22 cellular contexts compared by ENCODE assay signal in genomic region chr16:68366062-68366461, GRCh38. TPM values are rescaled to one million over a fixed set of nuclear protein-coding genes. Genes with fewer than 3 reads are reported as not detected.
A peak's percentile ranks its signal among the peaks of the same experiment; 100 is the strongest.
DNase-seq lines count a peak whose midpoint lies in the region; ATAC-seq, FAIRE-seq and TF ChIP-seq lines count a peak whose summit lies in the region.
"Had no signal": no experiment of that assay in that cellular context is flagged by ENCODE, and none has a peak within 500 bp of the region (broad histone marks: within the 10 kb centered on the region; RNA-seq: fewer than 3 reads in every experiment).

No MANE protein-coding gene starts in this region.

- H4K20me1 ChIP-seq in HepG2 (ENCODE audit: insufficient read depth, low read length) = no peaks in the 10 kb centered on the region

- H3K4me3 Mint-ChIP-seq in dendritic cell treated with granulocyte-macrophage colony-stimulating factor and Interleukin-4, amounts not matched to agents 40 ng/mL and 50 ng/mL, for 4 days = no peak overlapping the region
- H3K4me3 Mint-ChIP-seq in activated CD4-positive, alpha-beta memory T cell treated with anti-CD3 and anti-CD28 coated beads for 36 hours = no peak overlapping the region

- CTCF ChIA-PET in HepG2 (lab: Yijun Ruan, JAX; ENCODE audit: low intra/inter-chr PET ratio, low total read pairs) = no interaction called here
- CTCF ChIA-PET in activated CD4-positive, alpha-beta memory T cell treated with anti-CD3 and anti-CD28 coated beads for 36 hours (lab: Charles Lee) = interaction anchor here (0.8 to 2.6 kb wide), 4 partner anchors 9 to 146 kb away, joined by 3 to 7 read pairs (median 4); no protein-coding TSS in a partner anchor

- H3K79me2 ChIP-seq in HepG2 (ENCODE audit: insufficient read depth, low read length) = no peaks in the 10 kb centered on the region

- DNase-seq in HepG2 (ENCODE audit: low spot score) = no peak
- DNase-seq in right lobe of liver = no peak
- peak; percentile 76 for DNase-seq in NCI-H524 treated with DMSO at 0.1 percent for 48 hours (lab: John Stamatoyannopoulos, UW)
- no peak for DNase-seq in AG08395 (ENCODE audit: low spot score)
- DNase-seq in activated CD4-positive, alpha-beta memory T cell treated with anti-CD3 and anti-CD28 coated beads for 36 hours = no peak
- no peak for DNase-seq in mucosa of gallbladder (ENCODE audit: low spot score)
- DNase-seq: Caco-2; CD4-positive, CD25-positive, alpha-beta regulatory T cell; DMS79 treated with DMSO at 0.1 percent for 48 hours; GM23248; MV-4-11; NCI-H1417; NCI-H1930; NCI-H446; NCI-H774; SHP77 had no signal

- WGBS in HepG2 (ENCODE audit: low lambda C conversion rate) = 35% methylated on average over 8 of the region's 8 CpGs
- 35% methylated on average over 2 of the region's 8 CpGs for WGBS in right lobe of liver (ENCODE audit: insufficient coverage, low coverage, low lambda C conversion rate, missing lambda C conversion rate)

- H3K9ac ChIP-seq in HepG2 (ENCODE audit: insufficient read depth, low read depth, low read length) = no peak overlapping the region
- H3K9ac ChIP-seq: GM23248 had no signal

- no peaks in the 10 kb centered on the region for H3K9me3 Mint-ChIP-seq in dendritic cell treated with granulocyte-macrophage colony-stimulating factor and Interleukin-4, amounts not matched to agents 40 ng/mL and 50 ng/mL, for 4 days
- H3K9me3 Mint-ChIP-seq in activated CD4-positive, alpha-beta memory T cell treated with anti-CD3 and anti-CD28 coated beads for 36 hours = no peaks in the 10 kb centered on the region
- H3K9me3 Mint-ChIP-seq: CD4-positive, CD25-positive, alpha-beta regulatory T cell had no signal

- ATAC-seq in HepG2 (no peak), right lobe of liver (no peak), GM18505 (IDR thresholded peaks at IDR 0.05; ENCODE audit: unreplicated experiment) (no peak)

- no peak for TF ChIP-seq RAD21 in HepG2 (CRISPR knock-in tag; IDR thresholded peaks at IDR 0.05)

- H3K36me3 ChIP-seq in HepG2 (replicated peaks in 1 of 2; ENCODE audit: control insufficient read depth in 1 of 2, insufficient read depth in 2 of 2, low read length in 2 of 2) (no peaks in the 10 kb centered on the region), right lobe of liver (no peaks in the 10 kb centered on the region)

- in situ Hi-C loops in HepG2 (cut with HindIII; ENCODE audit: extremely low pct_ligation_motif_present, low pct_unique_long_range_greater_than_20kb) = no loop called here

- peaks cover 38% of the 10 kb centered on the region for H3K4me1 ChIP-seq in HepG2 (ENCODE audit: insufficient read depth, low read length)
- peaks cover 0 to 13% (median 0%) of the 10 kb centered on the region in 4 donors for H3K4me1 ChIP-seq in right lobe of liver
- H3K4me1 ChIP-seq: A549, Caco-2 had no signal

- H3K36me3 Mint-ChIP-seq in dendritic cell treated with granulocyte-macrophage colony-stimulating factor and Interleukin-4, amounts not matched to agents 40 ng/mL and 50 ng/mL, for 4 days (ENCODE audit: low read depth) = no peaks in the 10 kb centered on the region
- no peaks in the 10 kb centered on the region for H3K36me3 Mint-ChIP-seq in activated CD4-positive, alpha-beta memory T cell treated with anti-CD3 and anti-CD28 coated beads for 36 hours

- H3K4me3 ChIP-seq in HepG2 (replicated peaks in 1 of 3; ENCODE audit: insufficient read depth in 1 of 3, low read depth in 2 of 3, low read length in 3 of 3) (no peak overlapping the region), right lobe of liver (no peak overlapping the region)
- H3K4me3 ChIP-seq: A549, GM23248, K562 had no signal

- no peak for FAIRE-seq in HepG2 (lab: Jason Lieb, UNC)
- FAIRE-seq: A549, G401.6, GM18507, K562 had no signal

- no peak overlapping the region for H2AFZ ChIP-seq in HepG2 (ENCODE audit: low read length)
- H2AFZ ChIP-seq: GM23248 had no signal

- H3K27ac Mint-ChIP-seq in dendritic cell treated with granulocyte-macrophage colony-stimulating factor and Interleukin-4, amounts not matched to agents 40 ng/mL and 50 ng/mL, for 4 days = peak overlapping the region; percentile 73
- no peak overlapping the region for H3K27ac Mint-ChIP-seq in activated CD4-positive, alpha-beta memory T cell treated with anti-CD3 and anti-CD28 coated beads for 36 hours
- H3K27ac Mint-ChIP-seq: CD4-positive, CD25-positive, alpha-beta regulatory T cell had no signal

- intact Hi-C loops in HepG2 (cut with micrococcal nuclease; ENCODE audit: unreplicated experiment) = no loop called here
- intact Hi-C loops in right lobe of liver (cut with DNase I) = no loop called here
- intact Hi-C loops in dendritic cell treated with granulocyte-macrophage colony-stimulating factor and Interleukin-4, amounts not matched to agents 40 ng/mL and 50 ng/mL, for 4 days (cut with micrococcal nuclease) = loop anchor here (10.0 kb wide), 1 partner anchor 149 kb away; no protein-coding TSS in a partner anchor
- intact Hi-C loops in activated CD4-positive, alpha-beta memory T cell treated with anti-CD3 and anti-CD28 coated beads for 36 hours (cut with micrococcal nuclease) = no loop called here

- H3K9me3 ChIP-seq in HepG2 (ENCODE audit: low read length) (no peaks in the 10 kb centered on the region), right lobe of liver (no peaks in the 10 kb centered on the region)
- H3K9me3 ChIP-seq: A549, Caco-2 had no signal

- TF ChIP-seq CTCF in HepG2 (CRISPR knock-in tag; IDR thresholded peaks at IDR 0.05) (no peak), right lobe of liver (IDR thresholded peaks at IDR 0.05) (no peak)

- peaks cover 63% of the 10 kb centered on the region for H3K4me1 Mint-ChIP-seq in dendritic cell treated with granulocyte-macrophage colony-stimulating factor and Interleukin-4, amounts not matched to agents 40 ng/mL and 50 ng/mL, for 4 days (ENCODE audit: low read depth)
- peaks cover 32% of the 10 kb centered on the region for H3K4me1 Mint-ChIP-seq in activated CD4-positive, alpha-beta memory T cell treated with anti-CD3 and anti-CD28 coated beads for 36 hours (ENCODE audit: low read depth)

- peaks cover 59% of the 10 kb centered on the region for H3K27me3 Mint-ChIP-seq in dendritic cell treated with granulocyte-macrophage colony-stimulating factor and Interleukin-4, amounts not matched to agents 40 ng/mL and 50 ng/mL, for 4 days
- peaks cover 10% of the 10 kb centered on the region for H3K27me3 Mint-ChIP-seq in activated CD4-positive, alpha-beta memory T cell treated with anti-CD3 and anti-CD28 coated beads for 36 hours
- H3K27me3 Mint-ChIP-seq: CD4-positive, CD25-positive, alpha-beta regulatory T cell had no signal

- TF ChIP-seq POLR2A in HepG2 (IDR thresholded peaks at IDR 0.05; ENCODE audit: insufficient read depth in 1 of 2, low read depth in 2 of 2, low read length in 2 of 2) (no peak), right lobe of liver (IDR thresholded peaks at IDR 0.05) (no peak), GM18505 (IDR thresholded peaks at IDR 0.05; ENCODE audit: borderline replicate concordance, extremely low read depth, insufficient read depth, insufficient read length) (no peak)

- POLR2A ChIA-PET in HepG2 (lab: Yijun Ruan, JAX) = no interaction called here
- POLR2A ChIA-PET in activated CD4-positive, alpha-beta memory T cell treated with anti-CD3 and anti-CD28 coated beads for 36 hours (lab: Charles Lee) = no interaction called here

- H3K27me3 ChIP-seq in HepG2 (ENCODE audit: control insufficient read depth in 1 of 2, insufficient read depth in 2 of 2, low read length in 2 of 2) (peaks cover 6 to 53% of the 10 kb centered on the region in 2 experiments), right lobe of liver (no peaks in the 10 kb centered on the region)

- TF ChIP-seq EP300 in HepG2 (IDR thresholded peaks at IDR 0.05; ENCODE audit: low read depth in 2 of 2, low read length in 2 of 2) (no peak), HepG2 (CRISPR knock-in tag; IDR thresholded peaks at IDR 0.05; ENCODE audit: borderline replicate concordance) (no peak)

- no peak overlapping the region for H3K4me2 ChIP-seq in HepG2 (ENCODE audit: low read depth, low read length)
- H3K4me2 ChIP-seq: A549 had no signal

- H3K27ac ChIP-seq in HepG2 (ENCODE audit: extremely low read length, insufficient read depth, low read length) = no peak overlapping the region
- no peak overlapping the region for H3K27ac ChIP-seq in right lobe of liver
- H3K27ac ChIP-seq: A549, GM23248 had no signal

- no TSS peak for BruUV-seq in HepG2 (replicated peaks; lab: Mats Ljungman, UMichigan)

RNA-seq across cellular contexts. Expression of gene PRMT7, which starts 55.2 kb away (rescaled TPM):
- 46.7 and 55.0 TPM in 2 replicates for total RNA-seq in HepG2 (2016; rRNA removed; fragmentation: Illumina TruSeq; extraction: Trizol)
- 9.5 and 12.3 TPM in 2 replicates for total RNA-seq in HepG2 (2016; cell fraction: cytosol; rRNA removed; fragmentation: Illumina TruSeq; extraction: Trizol; ENCODE audit: low read depth)
- 45.8 and 52.4 TPM in 2 replicates for total RNA-seq in HepG2 (2016; cell fraction: insoluble cytoplasmic fraction; rRNA removed; fragmentation: Illumina TruSeq; extraction: Trizol)
- 18.9 and 20.2 TPM in 2 replicates for total RNA-seq in HepG2 (2016; cell fraction: membrane; rRNA removed; fragmentation: Illumina TruSeq; extraction: Trizol)
- 51.3 and 66.0 TPM in 2 replicates for total RNA-seq in HepG2 (2016; cell fraction: nucleus; rRNA removed; fragmentation: Illumina TruSeq; extraction: Trizol)
- polyA plus RNA-seq in HepG2 (2011; rRNA removed) = 47.5 and 53.5 TPM in 2 replicates
- 35.5 and 39.1 TPM in 2 replicates for polyA plus RNA-seq in HepG2 (2011; cell fraction: cytosol; rRNA removed)
- polyA plus RNA-seq in HepG2 (2011; cell fraction: nucleus; rRNA removed) = 268 and 334 TPM in 2 replicates
- 28.1 and 39.6 TPM in 2 replicates for polyA plus RNA-seq in HepG2 (2012)
- 4.3 and 4.6 TPM in 2 replicates for polyA plus RNA-seq in HepG2 (2016; cell fraction: cytosol; fragmentation: Illumina TruSeq; extraction: Trizol; ENCODE audit: low read depth)
- polyA plus RNA-seq in HepG2 (2016; cell fraction: insoluble cytoplasmic fraction; fragmentation: Illumina TruSeq; extraction: Trizol; ENCODE audit: low read depth) = 36.4 and 39.2 TPM in 2 replicates
- polyA plus RNA-seq in HepG2 (2016; cell fraction: membrane; fragmentation: Illumina TruSeq; extraction: Trizol; ENCODE audit: low read depth) = 6.8 and 7.1 TPM in 2 replicates
- 109 and 112 TPM in 2 replicates for polyA plus RNA-seq in HepG2 (2016; cell fraction: nucleus; fragmentation: Illumina TruSeq; extraction: Trizol; ENCODE audit: insufficient read depth, low read depth)
- 105 and 173 TPM in 2 replicates for polyA minus RNA-seq in HepG2 (2011; rRNA and poly(A)+ RNA removed; ENCODE audit: low replicate concordance)
- polyA minus RNA-seq in HepG2 (2011; cell fraction: cytosol; rRNA and poly(A)+ RNA removed) = 15.1 and 21.0 TPM in 2 replicates
- polyA minus RNA-seq in HepG2 (2011; cell fraction: nucleus; rRNA and poly(A)+ RNA removed) = 89.8 and 99.8 TPM in 2 replicates
- total RNA-seq in right lobe of liver = 10 to 100 TPM; 13.1 to 28.3 (median 21.1) TPM
- total RNA-seq in activated CD4-positive, alpha-beta memory T cell treated with anti-CD3 and anti-CD28 coated beads for 36 hours = 10 to 100 TPM; 60.4 to 62.8 TPM
- 34.3 TPM for total RNA-seq in mucosa of gallbladder

RNA-seq across cellular contexts. Expression of gene SLC7A6OS, which starts 55.3 kb away (rescaled TPM):
- total RNA-seq in HepG2 (2016; rRNA removed; fragmentation: Illumina TruSeq; extraction: Trizol) = 21.5 and 21.6 TPM in 2 replicates
- total RNA-seq in HepG2 (2016; cell fraction: cytosol; rRNA removed; fragmentation: Illumina TruSeq; extraction: Trizol; ENCODE audit: low read depth) = 4.2 and 5.7 TPM in 2 replicates
- 19.7 and 21.7 TPM in 2 replicates for total RNA-seq in HepG2 (2016; cell fraction: insoluble cytoplasmic fraction; rRNA removed; fragmentation: Illumina TruSeq; extraction: Trizol)
- total RNA-seq in HepG2 (2016; cell fraction: membrane; rRNA removed; fragmentation: Illumina TruSeq; extraction: Trizol) = 8.6 and 9.1 TPM in 2 replicates
- 28.4 and 34.8 TPM in 2 replicates for total RNA-seq in HepG2 (2016; cell fraction: nucleus; rRNA removed; fragmentation: Illumina TruSeq; extraction: Trizol)
- polyA plus RNA-seq in HepG2 (2011; rRNA removed) = 11.2 and 12.5 TPM in 2 replicates
- 6.1 and 9.0 TPM in 2 replicates for polyA plus RNA-seq in HepG2 (2011; cell fraction: cytosol; rRNA removed)
- 22.2 and 25.4 TPM in 2 replicates for polyA plus RNA-seq in HepG2 (2011; cell fraction: nucleus; rRNA removed)
- 12.1 and 13.5 TPM in 2 replicates for polyA plus RNA-seq in HepG2 (2012)
- polyA plus RNA-seq in HepG2 (2016; cell fraction: cytosol; fragmentation: Illumina TruSeq; extraction: Trizol; ENCODE audit: low read depth) = 2.2 and 2.4 TPM in 2 replicates
- 19.5 and 20.3 TPM in 2 replicates for polyA plus RNA-seq in HepG2 (2016; cell fraction: insoluble cytoplasmic fraction; fragmentation: Illumina TruSeq; extraction: Trizol; ENCODE audit: low read depth)
- polyA plus RNA-seq in HepG2 (2016; cell fraction: membrane; fragmentation: Illumina TruSeq; extraction: Trizol; ENCODE audit: low read depth) = 4.3 and 4.5 TPM in 2 replicates
- 37.7 and 42.1 TPM in 2 replicates for polyA plus RNA-seq in HepG2 (2016; cell fraction: nucleus; fragmentation: Illumina TruSeq; extraction: Trizol; ENCODE audit: insufficient read depth, low read depth)
- polyA minus RNA-seq in HepG2 (2011; rRNA and poly(A)+ RNA removed; ENCODE audit: low replicate concordance) = 8.8 and 15.1 TPM in 2 replicates
- polyA minus RNA-seq in HepG2 (2011; cell fraction: cytosol; rRNA and poly(A)+ RNA removed) = 4.7 and 4.9 TPM in 2 replicates
- polyA minus RNA-seq in HepG2 (2011; cell fraction: nucleus; rRNA and poly(A)+ RNA removed) = 26.7 and 28.5 TPM in 2 replicates
- 1 to 10 TPM; 4.0 to 5.4 (median 4.8) TPM for total RNA-seq in right lobe of liver
- 10 to 100 TPM; 20.6 to 22.2 TPM for total RNA-seq in activated CD4-positive, alpha-beta memory T cell treated with anti-CD3 and anti-CD28 coated beads for 36 hours
- 15.6 TPM for total RNA-seq in mucosa of gallbladder
